In genomic region chr10:124017729-124018128, GRCh38 we compare ENCODE assay signal across 17 cellular contexts.
"Had no signal": no experiment of that assay in that cellular context is flagged by ENCODE, and none has a peak within 500 bp of the region (broad histone marks: within the 10 kb centered on the region; RNA-seq: fewer than 3 reads in every experiment).

No MANE protein-coding gene starts in this region.

- DNase-seq: activated B cell treated with CpG ODN at 0.5 μM for 24 hours; activated CD4-positive, alpha-beta memory T cell treated with anti-CD3 and anti-CD28 coated beads, Interleukin-2, amount 10 ng/mL, durations not matched to agents 7 days and 5 days; activated CD4-positive, alpha-beta T cell treated with anti-CD3 and anti-CD28 coated beads for 48 hours; activated CD8-positive, alpha-beta memory T cell treated with anti-CD3 and anti-CD28 coated beads, Interleukin-2, amount 10 ng/mL, durations not matched to agents 7 days and 5 days; activated naive CD4-positive, alpha-beta T cell; activated naive CD8-positive, alpha-beta T cell treated with anti-CD3 and anti-CD28 coated beads for 36 hours; amniotic stem cell; effector memory CD8-positive, alpha-beta T cell; head of caudate nucleus; left ventricle myocardium inferior; ovary; small intestine; stimulated activated CD4-positive, alpha-beta T cell treated with anti-CD3 and anti-CD28 coated beads, Interleukin-4, amount 100 ng/mL, for 24 hours had no signal

- ATAC-seq: activated CD8-positive, alpha-beta memory T cell treated with anti-CD3 and anti-CD28 coated beads, Interleukin-2, amount 10 ng/mL, durations not matched to agents 7 days and 5 days; effector memory CD8-positive, alpha-beta T cell; right lobe of liver; stimulated activated memory B cell treated with anti-CD40 and anti-IgM and Interleukin-4, amounts not matched to agents 10 μg/mL and 1 μg/mL and 100 μg/mL, for 72 hours had no signal

- FAIRE-seq: frontal cortex, small intestine, TTC549 had no signal

- H3K4me1 ChIP-seq: left ventricle myocardium inferior had no signal

- H3K9me3 ChIP-seq: right lobe of liver had no signal

- H3K27me3 ChIP-seq: ovary, right lobe of liver had no signal

- H3K36me3 ChIP-seq: left ventricle myocardium inferior, ovary had no signal

- H3K4me3 ChIP-seq: left ventricle myocardium inferior, ovary, right lobe of liver had no signal

- H3K27ac ChIP-seq: left ventricle myocardium inferior, ovary, right lobe of liver had no signal
